ENCODE assay signal across 27 cellular contexts in genomic region chr2:164675698-164676097, GRCh38. TPM values are rescaled to one million over a fixed set of nuclear protein-coding genes. Genes with fewer than 3 reads are reported as not detected.
"Had no signal": no experiment of that assay in that cellular context is flagged by ENCODE, and none has a peak within 500 bp of the region (broad histone marks: within the 10 kb centered on the region; RNA-seq: fewer than 3 reads in every experiment).

No MANE protein-coding gene starts in this region.

- H3K27ac Mint-ChIP-seq: activated naive CD4-positive, alpha-beta T cell treated with anti-CD3 and anti-CD28 coated beads for 36 hours; activated naive CD8-positive, alpha-beta T cell treated with anti-CD3 and anti-CD28 coated beads for 36 hours; mesothelial cell of epicardium; natural killer cell; neural progenitor cell; T-helper 1 cell treated with Interleukin-12 subunit alpha and Interleukin-12 subunit beta and Interleukin-4 antibody, amounts not matched to agents 30 μg/mL and 1 μg/mL, for 36 hours had no signal

- H3K4me1 Mint-ChIP-seq: activated naive CD8-positive, alpha-beta T cell treated with anti-CD3 and anti-CD28 coated beads for 36 hours; brain; mesothelial cell of epicardium; natural killer cell; neural progenitor cell had no signal

- H3K27me3 Mint-ChIP-seq: activated naive CD8-positive, alpha-beta T cell treated with anti-CD3 and anti-CD28 coated beads for 36 hours; brain had no signal

- H3K27ac ChIP-seq: adrenal gland, ascending aorta, gastroesophageal sphincter, neural progenitor cell, parathyroid adenoma, psoas muscle, tibial nerve, VCaP had no signal

- H3K4me1 ChIP-seq: ascending aorta, gastroesophageal sphincter, neural progenitor cell, parathyroid adenoma, psoas muscle had no signal

- H3K4me3 Mint-ChIP-seq: activated naive CD4-positive, alpha-beta T cell treated with anti-CD3 and anti-CD28 coated beads for 36 hours; activated naive CD8-positive, alpha-beta T cell treated with anti-CD3 and anti-CD28 coated beads for 36 hours; brain; mesothelial cell of epicardium; natural killer cell; neural progenitor cell; T-helper 1 cell treated with Interleukin-12 subunit alpha and Interleukin-12 subunit beta and Interleukin-4 antibody, amounts not matched to agents 30 μg/mL and 1 μg/mL, for 36 hours had no signal

- DNase-seq: activated CD4-positive, alpha-beta T cell treated with anti-CD3 and anti-CD28 coated beads for 48 hours; activated CD4-positive, alpha-beta T cell treated with anti-CD3 and anti-CD28 coated beads, Interleukin-2, amount 50 U/mL, for 48 hours; activated CD8-positive, alpha-beta memory T cell treated with anti-CD3 and anti-CD28 coated beads for 24 hours; activated effector memory CD4-positive, alpha-beta T cell treated with anti-CD3 and anti-CD28 coated beads, Interleukin-2, amount 50 U/mL, for 16 hours; activated naive CD4-positive, alpha-beta T cell treated with anti-CD3 and anti-CD28 coated beads for 36 hours; activated naive CD8-positive, alpha-beta T cell treated with anti-CD3 and anti-CD28 coated beads for 36 hours; adrenal gland; caudate nucleus; head of caudate nucleus; kidney glomerular epithelial cell; natural killer cell; occipital lobe; psoas muscle; stimulated activated CD4-positive, alpha-beta T cell treated with anti-CD3 and anti-CD28 coated beads, Interleukin-2, amount 100 ng/mL, for 48 hours; stimulated activated naive CD4-positive, alpha-beta T cell treated with Interleukin-2 at 50 U/mL for 16 hours; SW 1271; T-helper 9 cell had no signal

- H3K9me3 Mint-ChIP-seq: T-helper 1 cell treated with Interleukin-12 subunit alpha and Interleukin-12 subunit beta and Interleukin-4 antibody, amounts not matched to agents 30 μg/mL and 1 μg/mL, for 36 hours had no signal

- H3K9me3 ChIP-seq: adrenal gland, tibial nerve had no signal

- ATAC-seq: gastroesophageal sphincter, natural killer cell had no signal

- H3K27me3 ChIP-seq: adrenal gland, ascending aorta, gastroesophageal sphincter, neural progenitor cell, tibial nerve had no signal

- H3K4me3 ChIP-seq: adrenal gland, ascending aorta, gastroesophageal sphincter, neural progenitor cell, psoas muscle, tibial nerve had no signal

- H3K36me3 ChIP-seq: adrenal gland, ascending aorta, neural progenitor cell had no signal

- H3K36me3 Mint-ChIP-seq: activated naive CD8-positive, alpha-beta T cell treated with anti-CD3 and anti-CD28 coated beads for 36 hours; brain; natural killer cell; neural progenitor cell had no signal

RNA-seq across cellular contexts. Expression of gene GRB14, which starts 54.4 kb away (rescaled TPM):
- total RNA-seq: activated naive CD4-positive, alpha-beta T cell treated with anti-CD3 and anti-CD28 coated beads for 36 hours; activated naive CD8-positive, alpha-beta T cell treated with anti-CD3 and anti-CD28 coated beads for 36 hours; fibroblast of villous mesenchyme; natural killer cell had no signal
